In the genomic region with DNA sequence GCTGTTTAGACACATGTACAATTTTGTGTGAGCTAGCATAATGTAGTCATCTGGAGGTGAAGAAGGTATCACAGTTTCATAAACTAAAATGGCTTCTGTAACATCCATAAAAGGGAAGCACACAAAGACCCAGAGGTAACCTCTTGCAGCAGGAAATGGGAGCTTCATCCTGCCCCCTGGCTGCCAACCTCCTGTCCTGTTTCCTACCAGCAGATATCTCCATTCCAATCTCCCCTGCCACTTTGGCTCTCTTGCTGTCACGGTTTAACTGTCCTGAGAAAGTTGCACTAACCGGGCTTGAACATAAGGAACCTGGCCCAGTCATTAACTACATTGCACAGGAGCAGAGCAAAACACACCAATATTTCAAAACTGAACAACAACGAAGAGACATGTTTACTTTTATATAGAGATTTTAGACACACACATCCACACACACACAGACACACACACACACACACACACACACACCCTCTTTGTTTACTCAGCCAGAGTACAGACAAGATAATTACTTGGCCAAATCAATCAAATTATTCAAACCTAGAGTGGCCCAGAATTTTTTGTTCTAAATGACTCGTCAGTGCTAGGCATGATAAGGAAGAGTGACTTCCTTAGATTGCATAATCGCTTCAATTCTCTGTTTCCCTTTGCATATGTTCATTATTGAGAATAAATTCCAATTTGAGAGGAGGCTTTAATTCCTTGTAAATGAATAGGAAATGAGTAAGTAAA, we compare ENCODE assay signal across 14 cellular contexts. TPM values are rescaled to one million over a fixed set of nuclear protein-coding genes. Genes with fewer than 3 reads are reported as not detected.
DNase-seq lines count a peak whose midpoint lies in the region; ATAC-seq, FAIRE-seq and TF ChIP-seq lines count a peak whose summit lies in the region.
"Had no signal": no experiment of that assay in that cellular context is flagged by ENCODE, and none has a peak within 500 bp of the region (broad histone marks: within the 10 kb centered on the region; RNA-seq: fewer than 3 reads in every experiment).

No MANE protein-coding gene starts in this region.

- H3K9me3 Mint-ChIP-seq in astrocyte (ENCODE audit: unreplicated experiment) = no peaks in the 10 kb centered on the region
- no peaks in the 10 kb centered on the region for H3K9me3 Mint-ChIP-seq in CD4-positive, alpha-beta memory T cell
- H3K9me3 Mint-ChIP-seq: activated T-cell treated with anti-CD3 and anti-CD28 coated beads, Interleukin-2, amount 50 U/mL, for 72 hours had no signal

- H2AFZ ChIP-seq in HCT116 (ENCODE audit: low read depth, low read length, poor library complexity, severe bottlenecking) (no peak overlapping the region), astrocyte (ENCODE audit: low read depth, low read length) (no peak overlapping the region)

- no peak overlapping the region for H3K9ac ChIP-seq in HCT116 (ENCODE audit: low read length)
- H3K9ac ChIP-seq in astrocyte (ENCODE audit: low read length) = no peak overlapping the region

- FAIRE-seq in astrocyte (lab: Jason Lieb, UNC) = peak; percentile 17
- FAIRE-seq: G401.6 had no signal

- H3K27me3 ChIP-seq in HCT116 (ENCODE audit: insufficient read depth, low read length) (no peaks in the 10 kb centered on the region), astrocyte (ENCODE audit: insufficient read depth, low read length) (no peaks in the 10 kb centered on the region)
- H3K27me3 ChIP-seq in CD4-positive, alpha-beta memory T cell (ENCODE audit: insufficient read depth, low read length) = no peaks in the 10 kb centered on the region

- H3K36me3 ChIP-seq in HCT116 (ENCODE audit: control insufficient read depth in 1 of 2, insufficient read depth in 2 of 2, low read length in 2 of 2) = no peaks in the 10 kb centered on the region
- H3K36me3 ChIP-seq in astrocyte (ENCODE audit: insufficient read depth, low read length) = no peaks in the 10 kb centered on the region
- no peaks in the 10 kb centered on the region for H3K36me3 ChIP-seq in CD4-positive, alpha-beta memory T cell (ENCODE audit: insufficient read depth, low read length)
- H3K36me3 ChIP-seq: WERI-Rb-1 had no signal

- H3K4me3 ChIP-seq in HCT116 (replicated peaks in 1 of 2; ENCODE audit: low read depth in 1 of 2, low read length in 2 of 2) = no peak overlapping the region
- H3K4me3 ChIP-seq in astrocyte (ENCODE audit: insufficient read depth, low read depth, low read length) = no peak overlapping the region
- no peak overlapping the region for H3K4me3 ChIP-seq in CD4-positive, alpha-beta memory T cell (ENCODE audit: low read length in 2 of 2)
- H3K4me3 ChIP-seq: A549 had no signal

- POLR2A ChIA-PET in HCT116 (lab: Charles Lee) = no interaction called here
- POLR2A ChIA-PET in CD4-positive, alpha-beta memory T cell (lab: Charles Lee; ENCODE audit: partially characterized antibody) = no interaction called here

- intact Hi-C loops in HCT116 (cut with micrococcal nuclease) = no loop called here
- intact Hi-C loops in CD4-positive, alpha-beta memory T cell (cut with micrococcal nuclease) = no loop called here

- peak in 2 of 3 experiments; percentile 16 to 30; a peak in 2 of 6 replicates for TF ChIP-seq CTCF in HCT116 (IDR thresholded peaks at IDR 0.05 in 2 of 3, conservative IDR thresholded peaks at IDR 0.05 in 1 of 3; ENCODE audit: borderline replicate concordance in 1 of 3, insufficient read depth in 1 of 3, low read depth in 2 of 3, low read length in 2 of 3)
- no peak for TF ChIP-seq CTCF in astrocyte (IDR thresholded peaks at IDR 0.05; ENCODE audit: insufficient read depth, low read depth, low read length)

- BruUV-seq in HCT116 (replicated peaks; lab: Mats Ljungman, UMichigan) = no TSS peak

- CTCF ChIA-PET in HCT116 (lab: Charles Lee) = no interaction called here
- CTCF ChIA-PET in CD4-positive, alpha-beta memory T cell (lab: Charles Lee; ENCODE audit: partially characterized antibody) = interaction anchor here (1.7 kb wide), 1 partner anchor 11 kb away, joined by 5 read pairs; no protein-coding TSS in a partner anchor

- peaks cover 0 to 8% of the 10 kb centered on the region in 2 experiments; a peak in 1 of 4 replicates for H3K4me1 ChIP-seq in HCT116 (ENCODE audit: control insufficient read depth in 1 of 2, insufficient read depth in 2 of 2, low read length in 2 of 2)
- H3K4me1 ChIP-seq in astrocyte (ENCODE audit: insufficient read depth, low read length) = no peaks in the 10 kb centered on the region
- no peaks in the 10 kb centered on the region for H3K4me1 ChIP-seq in CD4-positive, alpha-beta memory T cell (ENCODE audit: insufficient read depth, low read length)
- H3K4me1 ChIP-seq: A549 had no signal

- RAD21 ChIA-PET in HCT116 (lab: Charles Lee; ENCODE audit: low non-redundant PET in 1 of 2, low total read pairs in 2 of 2, uncharacterized antibody in 2 of 2, unreplicated experiment in 2 of 2) = no interaction called here

- H3K9me3 ChIP-seq in HCT116 (ENCODE audit: control insufficient read depth in 1 of 2, insufficient read depth in 1 of 2, low read depth in 1 of 2, low read length in 2 of 2) (no peaks in the 10 kb centered on the region), astrocyte (ENCODE audit: insufficient read depth, low read depth, low read length) (no peaks in the 10 kb centered on the region)
- H3K9me3 ChIP-seq in CD4-positive, alpha-beta memory T cell (ENCODE audit: control insufficient read depth in 1 of 2, low read length in 2 of 2) = no peaks in the 10 kb centered on the region
- H3K9me3 ChIP-seq: A549 had no signal

- no peaks in the 10 kb centered on the region for H3K36me3 Mint-ChIP-seq in astrocyte (ENCODE audit: low read depth, unreplicated experiment)
- peaks cover 6 to 10% of the 10 kb centered on the region in 2 donors for H3K36me3 Mint-ChIP-seq in CD4-positive, alpha-beta memory T cell

- H3K27ac Mint-ChIP-seq in astrocyte (ENCODE audit: unreplicated experiment) = peak overlapping the region; percentile 34
- H3K27ac Mint-ChIP-seq in CD4-positive, alpha-beta memory T cell = peak overlapping the region in 1 of 7 donors; percentile 9
- H3K27ac Mint-ChIP-seq: activated T-cell treated with anti-CD3 and anti-CD28 coated beads, Interleukin-2, amount 50 U/mL, for 72 hours had no signal

- H3K4me1 Mint-ChIP-seq in astrocyte (ENCODE audit: low read depth, unreplicated experiment) = peaks cover 7% of the 10 kb centered on the region
- peaks cover 1 to 11% (median 3%) of the 10 kb centered on the region in 4 donors for H3K4me1 Mint-ChIP-seq in CD4-positive, alpha-beta memory T cell

- no peak for TF ChIP-seq RAD21 in HCT116 (IDR thresholded peaks at IDR 0.05; ENCODE audit: low read depth)

- no peaks in the 10 kb centered on the region for H3K27me3 Mint-ChIP-seq in astrocyte (ENCODE audit: low read depth, unreplicated experiment)
- H3K27me3 Mint-ChIP-seq in CD4-positive, alpha-beta memory T cell = no peaks in the 10 kb centered on the region

- H3K4me3 Mint-ChIP-seq in astrocyte (ENCODE audit: unreplicated experiment) = no peak overlapping the region
- no peak overlapping the region for H3K4me3 Mint-ChIP-seq in CD4-positive, alpha-beta memory T cell
- H3K4me3 Mint-ChIP-seq: activated T-cell treated with anti-CD3 and anti-CD28 coated beads, Interleukin-2, amount 50 U/mL, for 72 hours had no signal

- ATAC-seq in HCT116 (peak; percentile 40; the same call in 1 of the 2 replicates), GM21526 (IDR thresholded peaks at IDR 0.05; ENCODE audit: low FRiP score, unreplicated experiment) (no peak)
- ATAC-seq: A549; activated T-cell treated with anti-CD3 and anti-CD28 coated beads, Interleukin-2, amount 50 U/mL, for 72 hours had no signal

- no peaks in the 10 kb centered on the region for H4K20me1 ChIP-seq in HCT116 (ENCODE audit: insufficient read depth)
- no peaks in the 10 kb centered on the region for H4K20me1 ChIP-seq in astrocyte (ENCODE audit: insufficient read depth, low read length)

- H3K4me2 ChIP-seq in HCT116 (ENCODE audit: low read length) (peak overlapping the region; percentile 7; the same call in 1 of the 2 replicates), astrocyte (ENCODE audit: low read length) (no peak overlapping the region)
- H3K4me2 ChIP-seq: A549 had no signal

- TF ChIP-seq POLR2A in HCT116 (IDR thresholded peaks at IDR 0.05; ENCODE audit: borderline replicate concordance, extremely low read depth, insufficient read depth, insufficient read length) = no peak

- no peaks in the 10 kb centered on the region for H3K9me2 ChIP-seq in HCT116 (ENCODE audit: insufficient read depth)

- H3K79me2 ChIP-seq in HCT116 (ENCODE audit: insufficient read depth, low read length) (no peaks in the 10 kb centered on the region), astrocyte (ENCODE audit: insufficient read depth, low read length) (no peaks in the 10 kb centered on the region)

- H3K27ac ChIP-seq in HCT116 (ENCODE audit: low read depth, low read length) (no peak overlapping the region), astrocyte (ENCODE audit: low read depth, low read length) (no peak overlapping the region)
- no peak overlapping the region for H3K27ac ChIP-seq in CD4-positive, alpha-beta memory T cell (ENCODE audit: low read depth, low read length)
- H3K27ac ChIP-seq: A549, RWPE1, WERI-Rb-1 had no signal

- DNase-seq in NCI-H1694 treated with DMSO at 0.1 percent for 48 hours (lab: John Stamatoyannopoulos, UW) = peak; percentile 19
- DNase-seq in NCI-H1694 (lab: John Stamatoyannopoulos, UW) = no peak
- DNase-seq in HCT116 (ENCODE audit: low read depth, low spot score) = no peak
- no peak for DNase-seq in astrocyte (ENCODE audit: low read depth)
- peak; percentile 20 for DNase-seq in iris pigment epithelial cell (ENCODE audit: low read depth)
- no peak for DNase-seq in CD4-positive, alpha-beta memory T cell
- no peak for DNase-seq in ecto neural progenitor cell (ENCODE audit: low spot score)
- DNase-seq: activated T-cell treated with anti-CD3 and anti-CD28 coated beads, Interleukin-2, amount 50 U/mL, for 72 hours; cerebellar nuclear complex; WERI-Rb-1 had no signal

TF ChIP-seq in HCT116, 20 proteins besides CTCF, POLR2A, EP300 and RAD21 (continues in another document):
- TF ChIP-seq, protein P1, sequence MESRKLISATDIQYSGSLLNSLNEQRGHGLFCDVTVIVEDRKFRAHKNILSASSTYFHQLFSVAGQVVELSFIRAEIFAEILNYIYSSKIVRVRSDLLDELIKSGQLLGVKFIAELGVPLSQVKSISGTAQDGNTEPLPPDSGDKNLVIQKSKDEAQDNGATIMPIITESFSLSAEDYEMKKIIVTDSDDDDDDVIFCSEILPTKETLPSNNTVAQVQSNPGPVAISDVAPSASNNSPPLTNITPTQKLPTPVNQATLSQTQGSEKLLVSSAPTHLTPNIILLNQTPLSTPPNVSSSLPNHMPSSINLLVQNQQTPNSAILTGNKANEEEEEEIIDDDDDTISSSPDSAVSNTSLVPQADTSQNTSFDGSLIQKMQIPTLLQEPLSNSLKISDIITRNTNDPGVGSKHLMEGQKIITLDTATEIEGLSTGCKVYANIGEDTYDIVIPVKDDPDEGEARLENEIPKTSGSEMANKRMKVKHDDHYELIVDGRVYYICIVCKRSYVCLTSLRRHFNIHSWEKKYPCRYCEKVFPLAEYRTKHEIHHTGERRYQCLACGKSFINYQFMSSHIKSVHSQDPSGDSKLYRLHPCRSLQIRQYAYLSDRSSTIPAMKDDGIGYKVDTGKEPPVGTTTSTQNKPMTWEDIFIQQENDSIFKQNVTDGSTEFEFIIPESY (IDR thresholded peaks at IDR 0.05; ENCODE audit: extremely low read depth, insufficient replicate concordance, low read length) = no peak

RNA-seq across cellular contexts. Expression of gene MID2, which starts 24.2 kb away (rescaled TPM):
- total RNA-seq in HCT116 (2021; ENCODE audit: unreplicated experiment) (5.1 TPM), astrocyte (11.1 and 12.9 TPM in 2 replicates)
- polyA plus RNA-seq in HCT116 (2012) = 4.0 and 4.6 TPM in 2 replicates
- 10 to 100 TPM; 18.6 to 20.0 TPM for total RNA-seq in CD4-positive, alpha-beta memory T cell
- polyA plus RNA-seq in CD4-positive, alpha-beta memory T cell = 10 to 100 TPM in 1 of 2 donors, 1 to 10 TPM in 1; 8.8 to 11.4 TPM

Comparison
In these comparisons a context has a peak if more than half of its experiments do, and no peak if none do; other contexts are left out.
1. DNase-seq: peak in NCI-H1694 treated with DMSO at 0.1 percent for 48 hours (single experiment) and iris pigment epithelial cell (single experiment); none in NCI-H1694 (single experiment), HCT116 (single experiment), astrocyte (single experiment), CD4-positive, alpha-beta memory T cell (0 of 5) and ecto neural progenitor cell (single experiment).